In genomic region chr12:14018080-14018479, GRCh38 we compare ENCODE assay signal across 25 cellular contexts. TPM values are rescaled to one million over a fixed set of nuclear protein-coding genes. Genes with fewer than 3 reads are reported as not detected.
"Had no signal": no experiment of that assay in that cellular context is flagged by ENCODE, and none has a peak within 500 bp of the region (broad histone marks: within the 10 kb centered on the region; RNA-seq: fewer than 3 reads in every experiment).

No MANE protein-coding gene starts in this region.

- FAIRE-seq: colon, endothelial cell of umbilical vein, islet of Langerhans, keratinocyte had no signal

- H3K27ac ChIP-seq: coronary artery, dorsolateral prefrontal cortex, esophagus muscularis mucosa, gastrocnemius medialis, heart right ventricle, left lung, lower lobe of right lung had no signal

- H3K4me1 ChIP-seq: esophagus muscularis mucosa, gastrocnemius medialis, heart right ventricle, left lung, lower lobe of right lung had no signal

- H3K27me3 ChIP-seq: dorsolateral prefrontal cortex, esophagus muscularis mucosa, gastrocnemius medialis, left lung had no signal

- H3K36me3 ChIP-seq: esophagus muscularis mucosa, gastrocnemius medialis, heart right ventricle, left lung, lower lobe of right lung had no signal

- H3K4me3 ChIP-seq: coronary artery, dorsolateral prefrontal cortex, esophagus muscularis mucosa, gastrocnemius medialis, heart right ventricle, left lung, lower lobe of right lung, mucosa of descending colon had no signal

- ATAC-seq: gastrocnemius medialis, heart right ventricle, left cardiac atrium, left lung, left ventricle myocardium superior, lower lobe of right lung, mucosa of descending colon had no signal

- DNase-seq: dermis blood vessel endothelial cell; dorsolateral prefrontal cortex; effector CD4-positive, alpha-beta T cell; effector memory CD4-positive, alpha-beta T cell; foreskin melanocyte; gastrocnemius medialis; glutamatergic neuron; head of caudate nucleus; heart right ventricle; hippocampal formation; left cardiac atrium; left lung; left ventricle myocardium superior; lower lobe of right lung; mesenchymal stem cell; mucosa of descending colon; naive B cell had no signal

- H3K9me3 ChIP-seq: gastrocnemius medialis, lower lobe of right lung, mucosa of descending colon had no signal

RNA-seq across cellular contexts. Expression of gene GRIN2B, which starts 36.7 kb away (rescaled TPM):
- total RNA-seq: dermis blood vessel endothelial cell, endothelial cell of umbilical vein, gastrocnemius medialis, lung microvascular endothelial cell had no signal
- polyA plus RNA-seq: endothelial cell of umbilical vein, fibroblast of lung, keratinocyte had no signal
